In genomic region chr13:98755116-98755515, GRCh38 we compare ENCODE assay signal across 39 cellular contexts. TPM values are rescaled to one million over a fixed set of nuclear protein-coding genes. Genes with fewer than 3 reads are reported as not detected.
"Had no signal": no experiment of that assay in that cellular context is flagged by ENCODE, and none has a peak within 500 bp of the region (broad histone marks: within the 10 kb centered on the region; RNA-seq: fewer than 3 reads in every experiment).

No MANE protein-coding gene starts in this region.

- H3K4me3 ChIP-seq: MG63 had no signal

- H3K36me3 ChIP-seq: MG63 had no signal

- DNase-seq: Karpas-422, Kasumi-1, MG63, MM.1S, MV-4-11, NCI-H1048, NCI-H1092, NCI-H1092 treated with DMSO at 0.1 percent for 48 hours, NCI-H1105, NCI-H1105 treated with DMSO at 0.1 percent for 48 hours, NCI-H1417, NCI-H1417 treated with DMSO at 0.1 percent for 48 hours, NCI-H1436, NCI-H1436 treated with DMSO at 0.1 percent for 48 hours, NCI-H146, NCI-H1694, NCI-H1694 treated with DMSO at 0.1 percent for 48 hours, NCI-H187, NCI-H187 treated with DMSO at 0.1 percent for 48 hours, NCI-H1930, NCI-H2029, NCI-H2029 treated with DMSO at 0.1 percent for 48 hours, NCI-H2081, NCI-H2081 treated with DMSO at 0.1 percent for 48 hours, NCI-H2107, NCI-H2171, NCI-H2171 treated with DMSO at 0.1 percent for 48 hours, NCI-H2227 treated with DMSO at 0.1 percent for 48 hours, NCI-H226, NCI-H345, NCI-H446, NCI-H446 treated with DMSO at 0.1 percent for 48 hours, NCI-H510A, NCI-H510A treated with DMSO at 0.1 percent for 48 hours, NCI-H524 had no signal

RNA-seq across cellular contexts. Expression of gene SLC15A1, which starts 2.6 kb away (rescaled TPM):
- total RNA-seq: LHCN-M2, M059J, MCF 10A, NCI-H460 had no signal
